In the genomic region with DNA sequence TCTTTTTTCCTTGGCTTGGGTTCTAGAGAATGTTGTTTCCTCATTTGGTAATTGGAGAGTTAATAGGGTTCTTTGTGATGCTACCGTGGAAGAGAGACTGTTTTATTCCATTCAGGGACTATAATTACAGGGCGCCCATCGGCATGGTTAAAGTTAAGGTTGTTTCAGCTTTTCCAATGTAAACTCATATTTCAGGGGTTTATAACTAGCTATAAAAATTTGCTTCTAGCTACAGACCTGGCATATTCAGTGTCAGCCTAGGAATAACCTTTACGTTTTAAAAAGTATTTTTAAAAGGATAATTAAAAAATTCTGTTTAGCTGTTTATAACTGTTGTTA, we compare ENCODE assay signal across 16 cellular contexts.
A peak's percentile ranks its signal among the peaks of the same experiment; 100 is the strongest.
DNase-seq lines count a peak whose midpoint lies in the region; ATAC-seq and TF ChIP-seq lines count a peak whose summit lies in the region.
"Had no signal": no experiment of that assay in that cellular context is flagged by ENCODE, and none has a peak within 500 bp of the region (broad histone marks: within the 10 kb centered on the region; RNA-seq: fewer than 3 reads in every experiment).

No MANE protein-coding gene starts in this region.

- H3K9me3 Mint-ChIP-seq in H9 (peaks cover 0 to 1% of the 10 kb centered on the region in 2 experiments; a peak in 1 of 5 replicates), WTC11 (no peaks in the 10 kb centered on the region)
- H3K9me3 Mint-ChIP-seq: CD8-positive, alpha-beta memory T cell; stimulated activated naive B cell treated with anti-CD40 and anti-IgM and Interleukin-4, amounts not matched to agents 10 μg/mL and 1 μg/mL and 100 μg/mL, for 72 hours had no signal

- no peak overlapping the region for H2AK5ac ChIP-seq in H9 (ENCODE audit: insufficient read length, low read length)

- CTCF ChIA-PET in WTC11 (lab: Charles Lee): interaction anchor here (1.0 to 2.5 kb wide), 5 partner anchors 13 to 305 kb away, joined by 3 to 11 read pairs (median 4); no protein-coding TSS in a partner anchor

- H3K23ac ChIP-seq in H9 (ENCODE audit: insufficient read length, low read depth, low read length): no peak overlapping the region

- H2BK12ac ChIP-seq in H9 (ENCODE audit: insufficient read length, low read depth, low read length): no peak overlapping the region

- H3T11ph ChIP-seq in H9 (ENCODE audit: low read length): no peak overlapping the region

- H3K79me1 ChIP-seq in H9 (ENCODE audit: insufficient read depth, low read depth, low read length, poor library complexity, severe bottlenecking): no peaks in the 10 kb centered on the region

- no peak overlapping the region for H2BK15ac ChIP-seq in H9 (ENCODE audit: low read depth, low read length)

- no peak overlapping the region for H3K56ac ChIP-seq in H9 (ENCODE audit: insufficient read length, low read depth, low read length)

- DNase-seq in H9: no peak
- DNase-seq in WTC11 (ENCODE audit: low spot score): no peak
- no peak for DNase-seq in middle frontal gyrus (ENCODE audit: extremely low spot score, low spot score)
- no peak for DNase-seq in activated CD4-positive, alpha-beta T cell treated with anti-CD3 and anti-CD28 coated beads for 4 hours
- DNase-seq: activated CD4-positive, alpha-beta T cell treated with anti-CD3 and anti-CD28 coated beads for 1 hour; activated CD8-positive, alpha-beta memory T cell treated with anti-CD3 and anti-CD28 coated beads, Interleukin-2, amount 50 U/mL, for 4 hours; CD8-positive, alpha-beta memory T cell; heart left ventricle; NCI-H510A; SJCRH30; stimulated activated naive B cell treated with anti-CD40 and anti-IgM and Interleukin-4, amounts not matched to agents 10 μg/mL and 1 μg/mL and 100 μg/mL, for 72 hours had no signal

- H3K27ac Mint-ChIP-seq in H9 (peak overlapping the region in 2 of 3 experiments; percentile 65 to 89; a peak in 2 of 7 replicates), WTC11 (peak overlapping the region; percentile 47)
- H3K27ac Mint-ChIP-seq: CD8-positive, alpha-beta memory T cell; stimulated activated naive B cell treated with anti-CD40 and anti-IgM and Interleukin-4, amounts not matched to agents 10 μg/mL and 1 μg/mL and 100 μg/mL, for 72 hours had no signal

- no peaks in the 10 kb centered on the region for H3K9me3 ChIP-seq in H9 (ENCODE audit: control insufficient read depth, low read depth, low read length)
- H3K9me3 ChIP-seq in iPS-20b (ENCODE audit: insufficient read depth, low read depth, low read length): no peaks in the 10 kb centered on the region
- H3K9me3 ChIP-seq: heart left ventricle, SJCRH30 had no signal

- H3K36me3 ChIP-seq in iPS-20b (ENCODE audit: insufficient read depth, low read depth, low read length): no peaks in the 10 kb centered on the region
- H3K36me3 ChIP-seq: heart left ventricle, SJCRH30 had no signal

- no peak overlapping the region for H4K5ac ChIP-seq in H9 (ENCODE audit: insufficient read length, low read depth, low read length)

- no peaks in the 10 kb centered on the region for H3K4me1 ChIP-seq in H9 (ENCODE audit: insufficient read depth, low read length)
- peaks cover 19% of the 10 kb centered on the region; the same call in 1 of the 2 replicates for H3K4me1 ChIP-seq in iPS-20b (ENCODE audit: insufficient read depth, low read length)

- H3K4me3 Mint-ChIP-seq in H9: peak overlapping the region in 1 of 2 experiments; percentile 74; a peak in 2 of 5 replicates
- peak overlapping the region; percentile 46 for H3K4me3 Mint-ChIP-seq in WTC11
- H3K4me3 Mint-ChIP-seq: CD8-positive, alpha-beta memory T cell; stimulated activated naive B cell treated with anti-CD40 and anti-IgM and Interleukin-4, amounts not matched to agents 10 μg/mL and 1 μg/mL and 100 μg/mL, for 72 hours had no signal

- H3K27ac ChIP-seq in H9 (ENCODE audit: insufficient read length, low read depth, low read length) (no peak overlapping the region), iPS-20b (ENCODE audit: low read length) (no peak overlapping the region), skin epidermis (peak overlapping the region in 12 of 21 experiments; percentile 5 to 76 (median 50))
- H3K27ac ChIP-seq: HL-60, SJCRH30 had no signal

- no peak overlapping the region for H3K4ac ChIP-seq in H9 (ENCODE audit: low read depth, low read length)

- peaks cover 27 to 60% of the 10 kb centered on the region in 2 experiments for H3K4me1 Mint-ChIP-seq in H9
- peaks cover 38% of the 10 kb centered on the region for H3K4me1 Mint-ChIP-seq in WTC11

- no peak overlapping the region for H4K91ac ChIP-seq in H9 (ENCODE audit: insufficient read length, low read depth, low read length)

- no peaks in the 10 kb centered on the region for H4K20me1 ChIP-seq in H9 (ENCODE audit: control insufficient read depth, insufficient read depth, insufficient read length)

- H3K36me3 Mint-ChIP-seq in H9 (ENCODE audit: insufficient read depth in 1 of 3, low read depth in 3 of 3) (peaks cover 7 to 20% (median 8%) of the 10 kb centered on the region in 3 experiments; a peak in 6 of 7 replicates), WTC11 (peaks cover 5% of the 10 kb centered on the region)

- no peaks in the 10 kb centered on the region for H3K79me2 ChIP-seq in H9 (ENCODE audit: insufficient read depth, low read length)

- H3K27me3 ChIP-seq in H9 (ENCODE audit: insufficient read depth, low read length) (no peaks in the 10 kb centered on the region), iPS-20b (ENCODE audit: insufficient read depth, low read length) (peaks cover 29% of the 10 kb centered on the region; the same call in 1 of the 2 replicates)
- H3K27me3 ChIP-seq: heart left ventricle, SJCRH30 had no signal

- H4K8ac ChIP-seq in H9 (replicated peaks; ENCODE audit: insufficient read length, low read depth, low read length): no peak overlapping the region

- H3K9ac ChIP-seq in H9 (ENCODE audit: extremely low read depth, insufficient read length, low read length) (no peak overlapping the region), iPS-20b (ENCODE audit: low read depth, low read length) (no peak overlapping the region)

- ATAC-seq in WTC11 (no peak), GM19463 (IDR thresholded peaks at IDR 0.05; ENCODE audit: unreplicated experiment) (no peak), HG02798 (IDR thresholded peaks at IDR 0.05; ENCODE audit: poor library complexity, unreplicated experiment) (no peak)
- ATAC-seq: heart left ventricle; stimulated activated naive B cell treated with anti-CD40 and anti-IgM and Interleukin-4, amounts not matched to agents 10 μg/mL and 1 μg/mL and 100 μg/mL, for 72 hours had no signal

- H3K14ac ChIP-seq in H9 (ENCODE audit: insufficient read depth, low read length): no peak overlapping the region

- no CpG with 5 or more reads among the region's 4 CpGs for WGBS in H9 (ENCODE audit: extremely low coverage, insufficient read length, low lambda C conversion rate)

- peak overlapping the region; percentile 30 for H3K4me2 ChIP-seq in H9 (ENCODE audit: insufficient read depth, insufficient read length, low read length)

- no peak overlapping the region for H2BK120ac ChIP-seq in H9 (ENCODE audit: low read depth, low read length, poor library complexity, severe bottlenecking)

- peaks cover 13% of the 10 kb centered on the region for H3K27me3 Mint-ChIP-seq in H9 (ENCODE audit: low read depth)
- H3K27me3 Mint-ChIP-seq in WTC11 (ENCODE audit: low read depth): peaks cover 45% of the 10 kb centered on the region
- H3K27me3 Mint-ChIP-seq: CD8-positive, alpha-beta memory T cell; stimulated activated naive B cell treated with anti-CD40 and anti-IgM and Interleukin-4, amounts not matched to agents 10 μg/mL and 1 μg/mL and 100 μg/mL, for 72 hours had no signal

- no peak overlapping the region for H2AFZ ChIP-seq in H9 (ENCODE audit: low read length)

- POLR2A ChIA-PET in WTC11 (lab: Charles Lee): interaction anchor here (0.6 kb wide), 1 partner anchor 705 kb away, joined by 3 read pairs; no protein-coding TSS in a partner anchor

- H2BK20ac ChIP-seq in H9 (ENCODE audit: low read depth, low read length, poor library complexity, severe bottlenecking): no peak overlapping the region

- no peak overlapping the region for H2BK5ac ChIP-seq in H9 (ENCODE audit: insufficient read length, low read length)

- no peaks in the 10 kb centered on the region for H3K23me2 ChIP-seq in H9 (ENCODE audit: insufficient read length, low read depth, low read length, poor library complexity, severe bottlenecking)

- peak overlapping the region; percentile 52 for H3K4me3 ChIP-seq in iPS-20b (ENCODE audit: low read length)
- no peak overlapping the region for H3K4me3 ChIP-seq in skin epidermis
- H3K4me3 ChIP-seq: heart left ventricle, SJCRH30 had no signal

- no peak for TF ChIP-seq CTCF in H9 (conservative IDR thresholded peaks at IDR 0.05)
- no peak for TF ChIP-seq CTCF in WTC11 (IDR thresholded peaks at IDR 0.05)

- H3K18ac ChIP-seq in H9 (ENCODE audit: insufficient read length, low read depth, low read length): no peak overlapping the region

TF ChIP-seq in WTC11, 78 proteins besides CTCF, POLR2A, EP300 and RAD21 (continues in another document):
- TF ChIP-seq ZNF232 (CRISPR knock-in tag; IDR thresholded peaks at IDR 0.05) (no peak), FOXJ3 (CRISPR knock-in tag; IDR thresholded peaks at IDR 0.05; ENCODE audit: borderline replicate concordance) (no peak)

Comparison
In these comparisons a context has a peak if more than half of its experiments do, and no peak if none do; other contexts are left out.
1. H3K27ac ChIP-seq: peak in skin epidermis (12 of 21); none in H9 (single experiment) and iPS-20b (single experiment).